In the genomic region with DNA sequence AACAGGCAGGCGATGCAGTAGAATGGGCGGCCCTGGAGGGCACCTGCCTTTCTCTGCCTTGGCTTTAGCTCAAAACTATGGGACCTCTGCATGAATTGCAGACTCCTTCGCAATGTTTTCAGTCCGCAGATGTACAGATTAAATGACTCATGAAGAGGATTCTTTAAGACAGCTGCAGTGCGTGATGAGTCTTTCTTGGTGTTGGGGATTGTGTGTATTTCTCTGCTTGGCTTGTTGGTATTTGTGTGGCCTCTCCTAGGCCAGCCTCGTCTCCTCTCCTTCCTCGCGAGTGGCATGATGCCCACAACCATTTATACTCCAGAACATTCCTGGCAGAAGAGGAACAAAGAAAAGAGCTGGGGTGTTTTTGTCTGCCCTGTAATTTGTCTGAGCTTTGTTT, we compare ENCODE assay signal across 17 cellular contexts.
A peak's percentile ranks its signal among the peaks of the same experiment; 100 is the strongest.
DNase-seq lines count a peak whose midpoint lies in the region; ATAC-seq and TF ChIP-seq lines count a peak whose summit lies in the region.
"Had no signal": no experiment of that assay in that cellular context is flagged by ENCODE, and none has a peak within 500 bp of the region (broad histone marks: within the 10 kb centered on the region; RNA-seq: fewer than 3 reads in every experiment).

No MANE protein-coding gene starts in this region.

- no peaks in the 10 kb centered on the region for H3K9me2 ChIP-seq in GM23338 (ENCODE audit: insufficient read depth)

- no peak overlapping the region for H3K4me2 ChIP-seq in GM23338
- H3K4me2 ChIP-seq: BLaER1 had no signal

- ATAC-seq in GM23338 = no peak
- ATAC-seq in stimulated activated memory B cell treated with anti-CD40 and anti-IgM and Interleukin-4, amounts not matched to agents 10 μg/mL and 1 μg/mL and 100 μg/mL, for 72 hours = no peak
- ATAC-seq in activated CD8-positive, alpha-beta T cell treated with anti-CD3 and anti-CD28 coated beads for 36 hours = no peak
- ATAC-seq: K562 had no signal

- no peaks in the 10 kb centered on the region for H3K79me2 ChIP-seq in GM23338 (replicated peaks; ENCODE audit: insufficient read depth)

- H3K4me1 Mint-ChIP-seq in GM23338 = no peaks in the 10 kb centered on the region; the same call in 2 of the 3 replicates
- no peaks in the 10 kb centered on the region for H3K4me1 Mint-ChIP-seq in stimulated activated memory B cell treated with anti-CD40 and anti-IgM and Interleukin-4, amounts not matched to agents 10 μg/mL and 1 μg/mL and 100 μg/mL, for 72 hours
- H3K4me1 Mint-ChIP-seq in activated CD8-positive, alpha-beta T cell treated with anti-CD3 and anti-CD28 coated beads for 36 hours (ENCODE audit: low read depth) = no peaks in the 10 kb centered on the region
- H3K4me1 Mint-ChIP-seq: CD14-positive monocyte; CD4-positive, alpha-beta memory T cell had no signal

- no peaks in the 10 kb centered on the region for H3K4me1 ChIP-seq in GM23338 (ENCODE audit: insufficient read depth)

- H3K4me3 ChIP-seq in GM23338 (no peak overlapping the region), coronary artery (no peak overlapping the region)
- H3K4me3 ChIP-seq: BLaER1, K562 had no signal

- H3K36me3 ChIP-seq in GM23338 (ENCODE audit: insufficient read depth) = no peaks in the 10 kb centered on the region
- H3K36me3 ChIP-seq: BLaER1 had no signal

- peak overlapping the region; percentile 15; the same call in 1 of the 2 replicates for H3K27ac Mint-ChIP-seq in GM23338
- no peak overlapping the region for H3K27ac Mint-ChIP-seq in stimulated activated memory B cell treated with anti-CD40 and anti-IgM and Interleukin-4, amounts not matched to agents 10 μg/mL and 1 μg/mL and 100 μg/mL, for 72 hours
- H3K27ac Mint-ChIP-seq in activated CD8-positive, alpha-beta T cell treated with anti-CD3 and anti-CD28 coated beads for 36 hours = no peak overlapping the region
- H3K27ac Mint-ChIP-seq: CD14-positive monocyte; CD4-positive, alpha-beta memory T cell had no signal

- H3F3A ChIP-seq in GM23338 (replicated peaks; ENCODE audit: low read depth) = no peaks in the 10 kb centered on the region

- no peaks in the 10 kb centered on the region for H3K36me3 Mint-ChIP-seq in GM23338 (ENCODE audit: low read depth)
- H3K36me3 Mint-ChIP-seq in stimulated activated memory B cell treated with anti-CD40 and anti-IgM and Interleukin-4, amounts not matched to agents 10 μg/mL and 1 μg/mL and 100 μg/mL, for 72 hours = no peaks in the 10 kb centered on the region
- no peaks in the 10 kb centered on the region for H3K36me3 Mint-ChIP-seq in activated CD8-positive, alpha-beta T cell treated with anti-CD3 and anti-CD28 coated beads for 36 hours (ENCODE audit: low read depth)
- H3K36me3 Mint-ChIP-seq: CD14-positive monocyte; CD4-positive, alpha-beta memory T cell had no signal

- H2AFZ ChIP-seq in GM23338 = no peak overlapping the region

- no peaks in the 10 kb centered on the region for H3K9me3 Mint-ChIP-seq in GM23338
- peaks cover 7% of the 10 kb centered on the region for H3K9me3 Mint-ChIP-seq in stimulated activated memory B cell treated with anti-CD40 and anti-IgM and Interleukin-4, amounts not matched to agents 10 μg/mL and 1 μg/mL and 100 μg/mL, for 72 hours
- H3K9me3 Mint-ChIP-seq in activated CD8-positive, alpha-beta T cell treated with anti-CD3 and anti-CD28 coated beads for 36 hours = no peaks in the 10 kb centered on the region

- CTCF ChIA-PET in activated CD8-positive, alpha-beta T cell treated with anti-CD3 and anti-CD28 coated beads for 36 hours (lab: Charles Lee) = no interaction called here

- POLR2A ChIA-PET in activated CD8-positive, alpha-beta T cell treated with anti-CD3 and anti-CD28 coated beads for 36 hours (lab: Charles Lee) = interaction anchor here (0.6 kb wide), 1 partner anchor 76 kb away, joined by 3 read pairs; no protein-coding TSS in a partner anchor

- no peaks in the 10 kb centered on the region for H3K27me3 ChIP-seq in GM23338 (ENCODE audit: insufficient read depth)
- H3K27me3 ChIP-seq: BLaER1 had no signal

- intact Hi-C loops in activated CD8-positive, alpha-beta T cell treated with anti-CD3 and anti-CD28 coated beads for 36 hours (cut with micrococcal nuclease) = no loop called here

- H3K27ac ChIP-seq in GM23338 (ENCODE audit: low read depth) (no peak overlapping the region), coronary artery (no peak overlapping the region)
- H3K27ac ChIP-seq: BLaER1 had no signal

- peaks cover 5% of the 10 kb centered on the region for H3K27me3 Mint-ChIP-seq in GM23338 (ENCODE audit: insufficient read depth, low read depth, poor library complexity)
- peaks cover 8% of the 10 kb centered on the region for H3K27me3 Mint-ChIP-seq in stimulated activated memory B cell treated with anti-CD40 and anti-IgM and Interleukin-4, amounts not matched to agents 10 μg/mL and 1 μg/mL and 100 μg/mL, for 72 hours
- H3K27me3 Mint-ChIP-seq in activated CD8-positive, alpha-beta T cell treated with anti-CD3 and anti-CD28 coated beads for 36 hours = peaks cover 2% of the 10 kb centered on the region

- H3K4me3 Mint-ChIP-seq in GM23338 = no peak overlapping the region
- H3K4me3 Mint-ChIP-seq in stimulated activated memory B cell treated with anti-CD40 and anti-IgM and Interleukin-4, amounts not matched to agents 10 μg/mL and 1 μg/mL and 100 μg/mL, for 72 hours = no peak overlapping the region
- no peak overlapping the region for H3K4me3 Mint-ChIP-seq in activated CD8-positive, alpha-beta T cell treated with anti-CD3 and anti-CD28 coated beads for 36 hours
- H3K4me3 Mint-ChIP-seq: CD14-positive monocyte; CD4-positive, alpha-beta memory T cell had no signal

- DNase-seq in GM23338 (ENCODE audit: low spot score) = no peak
- DNase-seq in coronary artery (ENCODE audit: low spot score) = peak; percentile 24
- DNase-seq in myocyte (ENCODE audit: low read depth) = peak; percentile 51
- DNase-seq in NCI-H2029 (lab: John Stamatoyannopoulos, UW) = no peak
- no peak for DNase-seq in activated CD8-positive, alpha-beta T cell treated with anti-CD3 and anti-CD28 coated beads for 36 hours
- no peak for DNase-seq in inferior parietal cortex (ENCODE audit: extremely low spot score)
- DNase-seq: ACHN; CD4-positive, alpha-beta memory T cell; DMS153; DMS79; GDM1; HCEC 1CT; IMR-90 had no signal

- no peaks in the 10 kb centered on the region for H4K20me1 ChIP-seq in GM23338 (replicated peaks; ENCODE audit: insufficient read depth)
- H4K20me1 ChIP-seq: BLaER1 had no signal

- no peak for TF ChIP-seq CTCF in GM23338 (conservative IDR thresholded peaks at IDR 0.05; ENCODE audit: low read depth in 2 of 2)
- no peak for TF ChIP-seq CTCF in coronary artery (IDR thresholded peaks at IDR 0.05)
- TF ChIP-seq CTCF in activated CD8-positive, alpha-beta T cell treated with anti-CD3 and anti-CD28 coated beads for 36 hours (IDR thresholded peaks at IDR 0.05) = no peak

TF ChIP-seq in GM23338, 12 proteins besides CTCF, POLR2A, EP300 and RAD21 (continues in another document):
- TF ChIP-seq EZH2phosphoT487 (IDR thresholded peaks at IDR 0.05; ENCODE audit: unreplicated experiment) (no peak), ZNF114 (CRISPR knock-in tag; IDR thresholded peaks at IDR 0.05) (no peak), STAT1 (IDR thresholded peaks at IDR 0.05; ENCODE audit: unreplicated experiment) (no peak), POLR2AphosphoS5 (IDR thresholded peaks at IDR 0.05; ENCODE audit: low read depth) (no peak), JUNB (IDR thresholded peaks at IDR 0.05; ENCODE audit: unreplicated experiment) (no peak), CREB1 (CRISPR knock-in tag; IDR thresholded peaks at IDR 0.05; ENCODE audit: low read depth) (no peak), ZNF331 (CRISPR knock-in tag; IDR thresholded peaks at IDR 0.05; ENCODE audit: low read depth) (no peak)
- TF ChIP-seq, protein P1, sequence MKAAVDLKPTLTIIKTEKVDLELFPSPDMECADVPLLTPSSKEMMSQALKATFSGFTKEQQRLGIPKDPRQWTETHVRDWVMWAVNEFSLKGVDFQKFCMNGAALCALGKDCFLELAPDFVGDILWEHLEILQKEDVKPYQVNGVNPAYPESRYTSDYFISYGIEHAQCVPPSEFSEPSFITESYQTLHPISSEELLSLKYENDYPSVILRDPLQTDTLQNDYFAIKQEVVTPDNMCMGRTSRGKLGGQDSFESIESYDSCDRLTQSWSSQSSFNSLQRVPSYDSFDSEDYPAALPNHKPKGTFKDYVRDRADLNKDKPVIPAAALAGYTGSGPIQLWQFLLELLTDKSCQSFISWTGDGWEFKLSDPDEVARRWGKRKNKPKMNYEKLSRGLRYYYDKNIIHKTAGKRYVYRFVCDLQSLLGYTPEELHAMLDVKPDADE (IDR thresholded peaks at IDR 0.05) = no peak
- TF ChIP-seq, protein P2, sequence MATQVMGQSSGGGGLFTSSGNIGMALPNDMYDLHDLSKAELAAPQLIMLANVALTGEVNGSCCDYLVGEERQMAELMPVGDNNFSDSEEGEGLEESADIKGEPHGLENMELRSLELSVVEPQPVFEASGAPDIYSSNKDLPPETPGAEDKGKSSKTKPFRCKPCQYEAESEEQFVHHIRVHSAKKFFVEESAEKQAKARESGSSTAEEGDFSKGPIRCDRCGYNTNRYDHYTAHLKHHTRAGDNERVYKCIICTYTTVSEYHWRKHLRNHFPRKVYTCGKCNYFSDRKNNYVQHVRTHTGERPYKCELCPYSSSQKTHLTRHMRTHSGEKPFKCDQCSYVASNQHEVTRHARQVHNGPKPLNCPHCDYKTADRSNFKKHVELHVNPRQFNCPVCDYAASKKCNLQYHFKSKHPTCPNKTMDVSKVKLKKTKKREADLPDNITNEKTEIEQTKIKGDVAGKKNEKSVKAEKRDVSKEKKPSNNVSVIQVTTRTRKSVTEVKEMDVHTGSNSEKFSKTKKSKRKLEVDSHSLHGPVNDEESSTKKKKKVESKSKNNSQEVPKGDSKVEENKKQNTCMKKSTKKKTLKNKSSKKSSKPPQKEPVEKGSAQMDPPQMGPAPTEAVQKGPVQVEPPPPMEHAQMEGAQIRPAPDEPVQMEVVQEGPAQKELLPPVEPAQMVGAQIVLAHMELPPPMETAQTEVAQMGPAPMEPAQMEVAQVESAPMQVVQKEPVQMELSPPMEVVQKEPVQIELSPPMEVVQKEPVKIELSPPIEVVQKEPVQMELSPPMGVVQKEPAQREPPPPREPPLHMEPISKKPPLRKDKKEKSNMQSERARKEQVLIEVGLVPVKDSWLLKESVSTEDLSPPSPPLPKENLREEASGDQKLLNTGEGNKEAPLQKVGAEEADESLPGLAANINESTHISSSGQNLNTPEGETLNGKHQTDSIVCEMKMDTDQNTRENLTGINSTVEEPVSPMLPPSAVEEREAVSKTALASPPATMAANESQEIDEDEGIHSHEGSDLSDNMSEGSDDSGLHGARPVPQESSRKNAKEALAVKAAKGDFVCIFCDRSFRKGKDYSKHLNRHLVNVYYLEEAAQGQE (IDR thresholded peaks at IDR 0.05; ENCODE audit: unreplicated experiment) = no peak

Comparison
In these comparisons a context has a peak if more than half of its experiments do, and no peak if none do; other contexts are left out.
1. DNase-seq: peak in coronary artery (single experiment) and myocyte (single experiment); none in GM23338 (single experiment), NCI-H2029 (single experiment), activated CD8-positive, alpha-beta T cell treated with anti-CD3 and anti-CD28 coated beads for 36 hours (single experiment) and inferior parietal cortex (single experiment).